In the genomic region with DNA sequence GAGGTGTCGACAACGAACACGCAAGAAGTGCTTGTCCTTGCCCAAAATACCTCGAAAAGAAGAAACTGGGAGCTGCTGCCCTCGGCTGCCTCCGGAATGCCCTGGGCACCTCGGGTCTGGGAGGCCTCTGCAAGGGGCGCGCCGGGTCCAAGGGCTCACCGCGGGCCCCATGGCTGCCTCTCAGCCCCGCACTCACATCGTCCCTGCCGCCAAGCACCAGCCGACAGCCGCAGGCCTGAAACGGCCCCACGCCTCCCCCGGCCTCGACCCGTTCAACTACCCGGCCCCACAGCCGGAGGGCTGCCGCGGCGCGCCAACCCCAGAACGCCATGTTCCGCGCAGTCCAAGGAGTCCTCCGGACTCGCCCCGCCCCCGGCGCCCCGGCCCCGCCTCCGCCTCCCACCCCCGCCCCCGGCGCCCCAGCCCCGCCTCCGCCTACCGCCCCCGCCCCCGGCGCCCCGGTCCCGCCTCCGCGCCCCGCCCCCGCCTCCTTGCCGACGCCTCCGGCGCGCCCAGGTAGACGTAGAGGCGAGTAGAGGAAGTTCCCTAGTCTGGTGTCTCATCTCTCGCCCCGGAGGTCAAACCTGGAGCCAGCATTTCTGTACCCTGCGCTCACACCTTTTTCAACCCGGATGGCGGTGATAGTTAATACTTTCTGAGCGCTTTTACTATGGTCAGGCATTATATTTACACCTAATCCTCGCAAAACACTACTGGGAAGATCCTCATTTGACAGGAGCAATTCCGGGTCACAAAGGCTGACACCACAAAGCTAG, we compare ENCODE assay signal across 8 cellular contexts. TPM values are rescaled to one million over a fixed set of nuclear protein-coding genes. Genes with fewer than 3 reads are reported as not detected.
DNase-seq lines count a peak whose midpoint lies in the region; ATAC-seq and TF ChIP-seq lines count a peak whose summit lies in the region.

A gene (minus strand): TSS at position 345 of the 776 bp plus-strand sequence. CDS start 14 bp downstream, at position 331.

- peaks cover under 1% of the 10 kb centered on the region in 2 donors for H3K36me3 Mint-ChIP-seq in naive B cell
- peaks cover 14% of the 10 kb centered on the region for H3K36me3 Mint-ChIP-seq in stimulated activated memory B cell treated with anti-CD40 and anti-IgM and Interleukin-4, amounts not matched to agents 10 μg/mL and 1 μg/mL and 100 μg/mL, for 72 hours

- DNase-seq in DMS53 treated with DMSO at 0.1 percent for 48 hours (lab: John Stamatoyannopoulos, UW; ENCODE audit: unreplicated experiment), result peak; percentile 75
- peak; percentile 92 for DNase-seq in RKO (ENCODE audit: low spot score)
- peak; percentile 75 for DNase-seq in activated T-helper 1 cell treated with Interleukin-2 at 50 U/mL for 16 hours (ENCODE audit: low read depth)
- peak; percentile 70 for DNase-seq in fibroblast of gingiva (ENCODE audit: low read depth)
- DNase-seq in naive B cell, result peak; percentile 84

- no peak for TF ChIP-seq EP300 in Ishikawa (IDR thresholded peaks at IDR 0.05; ENCODE audit: borderline replicate concordance)

- peaks cover 24 to 32% (median 29%) of the 10 kb centered on the region in 3 donors for H3K4me1 Mint-ChIP-seq in naive B cell
- H3K4me1 Mint-ChIP-seq in stimulated activated memory B cell treated with anti-CD40 and anti-IgM and Interleukin-4, amounts not matched to agents 10 μg/mL and 1 μg/mL and 100 μg/mL, for 72 hours, result peaks cover 34% of the 10 kb centered on the region

- no peak for TF ChIP-seq RAD21 in Ishikawa (IDR thresholded peaks at IDR 0.05; ENCODE audit: low read depth)

- H3K4me3 Mint-ChIP-seq in naive B cell, result peak within 1 kb of the TSS; percentile 88 to 100 (median 98)
- peak within 1 kb of the TSS; percentile 99 for H3K4me3 Mint-ChIP-seq in stimulated activated memory B cell treated with anti-CD40 and anti-IgM and Interleukin-4, amounts not matched to agents 10 μg/mL and 1 μg/mL and 100 μg/mL, for 72 hours

- H3K27ac Mint-ChIP-seq in naive B cell, result peak within 1 kb of the TSS; percentile 98 to 100 (median 100)
- H3K27ac Mint-ChIP-seq in stimulated activated memory B cell treated with anti-CD40 and anti-IgM and Interleukin-4, amounts not matched to agents 10 μg/mL and 1 μg/mL and 100 μg/mL, for 72 hours, result peak within 1 kb of the TSS; percentile 96

- no peaks in the 10 kb centered on the region for H3K9me3 Mint-ChIP-seq in naive B cell
- H3K9me3 Mint-ChIP-seq in stimulated activated memory B cell treated with anti-CD40 and anti-IgM and Interleukin-4, amounts not matched to agents 10 μg/mL and 1 μg/mL and 100 μg/mL, for 72 hours, result no peaks in the 10 kb centered on the region

- H3K27me3 Mint-ChIP-seq in naive B cell, result no peaks in the 10 kb centered on the region
- no peaks in the 10 kb centered on the region for H3K27me3 Mint-ChIP-seq in stimulated activated memory B cell treated with anti-CD40 and anti-IgM and Interleukin-4, amounts not matched to agents 10 μg/mL and 1 μg/mL and 100 μg/mL, for 72 hours

- ATAC-seq in GM21576 (IDR thresholded peaks at IDR 0.05; ENCODE audit: unreplicated experiment) (peak; percentile 69), naive B cell (ENCODE audit: low read depth in 2 of 2) (peak; percentile 86)
- peak; percentile 94 for ATAC-seq in stimulated activated memory B cell treated with anti-CD40 and anti-IgM and Interleukin-4, amounts not matched to agents 10 μg/mL and 1 μg/mL and 100 μg/mL, for 72 hours

TF ChIP-seq in Ishikawa, 13 proteins besides CTCF, POLR2A, EP300 and RAD21:
- no peak for TF ChIP-seq FOXM1 (IDR thresholded peaks at IDR 0.05; ENCODE audit: borderline replicate concordance, low read depth)
- no peak for TF ChIP-seq TCF12 (IDR thresholded peaks at IDR 0.05; ENCODE audit: low read depth)
- no peak for TF ChIP-seq ZBTB7A (IDR thresholded peaks at IDR 0.05; ENCODE audit: low read depth)
- TF ChIP-seq EGR1 (IDR thresholded peaks at IDR 0.05), result peak; percentile 87
- TF ChIP-seq NFIC (IDR thresholded peaks at IDR 0.05), result no peak
- no peak for TF ChIP-seq CEBPB (IDR thresholded peaks at IDR 0.05)
- TF ChIP-seq TAF1 (IDR thresholded peaks at IDR 0.05; ENCODE audit: low read depth), result peak; percentile 89
- 0 out of 2 replicates have a peak, but pooled peaks have one; percentile 35 for TF ChIP-seq TEAD4 (IDR thresholded peaks at IDR 0.05)
- TF ChIP-seq, protein P1, sequence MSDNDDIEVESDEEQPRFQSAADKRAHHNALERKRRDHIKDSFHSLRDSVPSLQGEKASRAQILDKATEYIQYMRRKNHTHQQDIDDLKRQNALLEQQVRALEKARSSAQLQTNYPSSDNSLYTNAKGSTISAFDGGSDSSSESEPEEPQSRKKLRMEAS (IDR thresholded peaks at IDR 0.05), result peak; percentile 71
- peak; percentile 87 for TF ChIP-seq YY1 (IDR thresholded peaks at IDR 0.05; ENCODE audit: low read depth)
- TF ChIP-seq CREB1 (IDR thresholded peaks at IDR 0.05; ENCODE audit: low read depth), result peak; percentile 44; the same call in 1 of the 2 replicates
- TF ChIP-seq, protein P2, sequence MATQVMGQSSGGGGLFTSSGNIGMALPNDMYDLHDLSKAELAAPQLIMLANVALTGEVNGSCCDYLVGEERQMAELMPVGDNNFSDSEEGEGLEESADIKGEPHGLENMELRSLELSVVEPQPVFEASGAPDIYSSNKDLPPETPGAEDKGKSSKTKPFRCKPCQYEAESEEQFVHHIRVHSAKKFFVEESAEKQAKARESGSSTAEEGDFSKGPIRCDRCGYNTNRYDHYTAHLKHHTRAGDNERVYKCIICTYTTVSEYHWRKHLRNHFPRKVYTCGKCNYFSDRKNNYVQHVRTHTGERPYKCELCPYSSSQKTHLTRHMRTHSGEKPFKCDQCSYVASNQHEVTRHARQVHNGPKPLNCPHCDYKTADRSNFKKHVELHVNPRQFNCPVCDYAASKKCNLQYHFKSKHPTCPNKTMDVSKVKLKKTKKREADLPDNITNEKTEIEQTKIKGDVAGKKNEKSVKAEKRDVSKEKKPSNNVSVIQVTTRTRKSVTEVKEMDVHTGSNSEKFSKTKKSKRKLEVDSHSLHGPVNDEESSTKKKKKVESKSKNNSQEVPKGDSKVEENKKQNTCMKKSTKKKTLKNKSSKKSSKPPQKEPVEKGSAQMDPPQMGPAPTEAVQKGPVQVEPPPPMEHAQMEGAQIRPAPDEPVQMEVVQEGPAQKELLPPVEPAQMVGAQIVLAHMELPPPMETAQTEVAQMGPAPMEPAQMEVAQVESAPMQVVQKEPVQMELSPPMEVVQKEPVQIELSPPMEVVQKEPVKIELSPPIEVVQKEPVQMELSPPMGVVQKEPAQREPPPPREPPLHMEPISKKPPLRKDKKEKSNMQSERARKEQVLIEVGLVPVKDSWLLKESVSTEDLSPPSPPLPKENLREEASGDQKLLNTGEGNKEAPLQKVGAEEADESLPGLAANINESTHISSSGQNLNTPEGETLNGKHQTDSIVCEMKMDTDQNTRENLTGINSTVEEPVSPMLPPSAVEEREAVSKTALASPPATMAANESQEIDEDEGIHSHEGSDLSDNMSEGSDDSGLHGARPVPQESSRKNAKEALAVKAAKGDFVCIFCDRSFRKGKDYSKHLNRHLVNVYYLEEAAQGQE (IDR thresholded peaks at IDR 0.05; ENCODE audit: low read depth), result no peak
- TF ChIP-seq, protein P3, sequence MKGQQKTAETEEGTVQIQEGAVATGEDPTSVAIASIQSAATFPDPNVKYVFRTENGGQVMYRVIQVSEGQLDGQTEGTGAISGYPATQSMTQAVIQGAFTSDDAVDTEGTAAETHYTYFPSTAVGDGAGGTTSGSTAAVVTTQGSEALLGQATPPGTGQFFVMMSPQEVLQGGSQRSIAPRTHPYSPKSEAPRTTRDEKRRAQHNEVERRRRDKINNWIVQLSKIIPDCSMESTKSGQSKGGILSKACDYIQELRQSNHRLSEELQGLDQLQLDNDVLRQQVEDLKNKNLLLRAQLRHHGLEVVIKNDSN (IDR thresholded peaks at IDR 0.05), result no peak
TF ChIP-seq in Ishikawa: peak in this region for 6.

RNA-seq across cellular contexts. Expression of the gene that starts here (rescaled TPM):
- 10 to 100 TPM in 3 of 6 donors, 1 to 10 TPM in 3; 1.4 to 14.2 (median 8.8) TPM for polyA plus RNA-seq in naive B cell (ENCODE audit: low read depth in 6 of 6)

Comparison
In these comparisons a context has a peak if more than half of its experiments do, and no peak if none do; other contexts are left out.
1. Peak in every context shown above with its lines: DNase-seq and ATAC-seq.